In genomic region chr3:196812853-196813252, GRCh38 we compare ENCODE assay signal across 29 cellular contexts. TPM values are rescaled to one million over a fixed set of nuclear protein-coding genes. Genes with fewer than 3 reads are reported as not detected.
DNase-seq lines count a peak whose midpoint lies in the region; ATAC-seq and TF ChIP-seq lines count a peak whose summit lies in the region.
"Had no signal": no experiment of that assay in that cellular context is flagged by ENCODE, and none has a peak within 500 bp of the region (broad histone marks: within the 10 kb centered on the region; RNA-seq: fewer than 3 reads in every experiment).

No MANE protein-coding gene starts in this region.

- H3K27ac Mint-ChIP-seq in activated naive CD8-positive, alpha-beta T cell treated with anti-CD3 and anti-CD28 coated beads for 36 hours: peak overlapping the region; percentile 19
- H3K27ac Mint-ChIP-seq in activated naive CD8-positive, alpha-beta T cell treated with anti-CD3 and anti-CD28 coated beads, Interleukin-2, amount 50 U/mL, for 24 hours: no peak overlapping the region
- peak overlapping the region; percentile 75 for H3K27ac Mint-ChIP-seq in T-helper 17 cell
- H3K27ac Mint-ChIP-seq in stimulated activated effector memory CD8-positive, alpha-beta T cell treated with anti-CD3 and anti-CD28 coated beads, Interleukin-12 subunit alpha, Interleukin-12 subunit beta, amount 100 ng/mL, for 72 hours: peak overlapping the region; percentile 52
- H3K27ac Mint-ChIP-seq: B cell had no signal

- H3K4me1 Mint-ChIP-seq in activated naive CD8-positive, alpha-beta T cell treated with anti-CD3 and anti-CD28 coated beads for 36 hours: no peaks in the 10 kb centered on the region
- peaks cover 3% of the 10 kb centered on the region for H3K4me1 Mint-ChIP-seq in activated naive CD8-positive, alpha-beta T cell treated with anti-CD3 and anti-CD28 coated beads, Interleukin-2, amount 50 U/mL, for 24 hours
- peaks cover 4% of the 10 kb centered on the region for H3K4me1 Mint-ChIP-seq in T-helper 17 cell
- no peaks in the 10 kb centered on the region for H3K4me1 Mint-ChIP-seq in stimulated activated effector memory CD8-positive, alpha-beta T cell treated with anti-CD3 and anti-CD28 coated beads, Interleukin-12 subunit alpha, Interleukin-12 subunit beta, amount 100 ng/mL, for 72 hours
- H3K4me1 Mint-ChIP-seq: B cell; CD8-positive, alpha-beta memory T cell had no signal

- H3K9me3 Mint-ChIP-seq in activated naive CD8-positive, alpha-beta T cell treated with anti-CD3 and anti-CD28 coated beads for 36 hours: no peaks in the 10 kb centered on the region
- H3K9me3 Mint-ChIP-seq in activated naive CD8-positive, alpha-beta T cell treated with anti-CD3 and anti-CD28 coated beads, Interleukin-2, amount 50 U/mL, for 24 hours: no peaks in the 10 kb centered on the region
- no peaks in the 10 kb centered on the region for H3K9me3 Mint-ChIP-seq in stimulated activated effector memory CD8-positive, alpha-beta T cell treated with anti-CD3 and anti-CD28 coated beads, Interleukin-12 subunit alpha, Interleukin-12 subunit beta, amount 100 ng/mL, for 72 hours
- H3K9me3 Mint-ChIP-seq: CD8-positive, alpha-beta memory T cell had no signal

- H3K36me3 ChIP-seq in left ventricle myocardium inferior: peaks cover 70% of the 10 kb centered on the region

- H3K4me1 ChIP-seq in left ventricle myocardium inferior: peaks cover 20% of the 10 kb centered on the region

- no peak for ATAC-seq in activated naive CD8-positive, alpha-beta T cell treated with anti-CD3 and anti-CD28 coated beads, Interleukin-2, amount 50 U/mL, for 24 hours
- ATAC-seq in T-helper 17 cell: no peak
- ATAC-seq in stimulated activated effector memory CD8-positive, alpha-beta T cell treated with anti-CD3 and anti-CD28 coated beads, Interleukin-12 subunit alpha, Interleukin-12 subunit beta, amount 100 ng/mL, for 72 hours: no peak
- ATAC-seq: HCT116, HepG2 had no signal

- no peak for DNase-seq in activated naive CD8-positive, alpha-beta T cell treated with anti-CD3 and anti-CD28 coated beads for 36 hours
- DNase-seq in activated naive CD8-positive, alpha-beta T cell treated with anti-CD3 and anti-CD28 coated beads, Interleukin-2, amount 50 U/mL, for 24 hours: no peak
- DNase-seq in T-helper 17 cell (no peak), left ventricle myocardium inferior (no peak), DMS114 treated with DMSO at 0.1 percent for 48 hours (lab: John Stamatoyannopoulos, UW; ENCODE audit: unreplicated experiment) (no peak), NCI-H2081 treated with DMSO at 0.1 percent for 48 hours (lab: John Stamatoyannopoulos, UW) (no peak)
- no peak for DNase-seq in stimulated activated effector memory CD8-positive, alpha-beta T cell treated with anti-CD3 and anti-CD28 coated beads, Interleukin-12 subunit alpha, Interleukin-12 subunit beta, amount 100 ng/mL, for 72 hours (ENCODE audit: low spot score in 2 of 2)
- no peak for DNase-seq in stimulated activated CD8-positive, alpha-beta memory T cell treated with anti-CD3 and anti-CD28 coated beads, Interleukin-4, amount 100 ng/mL, for 48 hours
- DNase-seq: CD8-positive, alpha-beta memory T cell; DMS 273 treated with DMSO at 0.1 percent for 48 hours; DMS79 treated with DMSO at 0.1 percent for 48 hours; GF-D8; Kasumi-1; MV-4-11; NCI-H1105; NCI-H1436 treated with DMSO at 0.1 percent for 48 hours; NCI-H187 treated with DMSO at 0.1 percent for 48 hours; NCI-H2107; NCI-H524; NCI-H774; PC-9; RPMI8226; SIG-M5 had no signal

- no peak overlapping the region for H3K4me3 Mint-ChIP-seq in activated naive CD8-positive, alpha-beta T cell treated with anti-CD3 and anti-CD28 coated beads for 36 hours
- no peak overlapping the region for H3K4me3 Mint-ChIP-seq in activated naive CD8-positive, alpha-beta T cell treated with anti-CD3 and anti-CD28 coated beads, Interleukin-2, amount 50 U/mL, for 24 hours
- no peak overlapping the region for H3K4me3 Mint-ChIP-seq in T-helper 17 cell
- H3K4me3 Mint-ChIP-seq in stimulated activated effector memory CD8-positive, alpha-beta T cell treated with anti-CD3 and anti-CD28 coated beads, Interleukin-12 subunit alpha, Interleukin-12 subunit beta, amount 100 ng/mL, for 72 hours: no peak overlapping the region
- H3K4me3 Mint-ChIP-seq: B cell; CD8-positive, alpha-beta memory T cell had no signal

- no peak overlapping the region for H3K4me3 ChIP-seq in left ventricle myocardium inferior
- H3K4me3 ChIP-seq: PC-9, SK-N-MC had no signal

- no peaks in the 10 kb centered on the region for H3K27me3 ChIP-seq in left ventricle myocardium inferior (ENCODE audit: low read depth)

- peaks cover 14% of the 10 kb centered on the region for H3K36me3 Mint-ChIP-seq in activated naive CD8-positive, alpha-beta T cell treated with anti-CD3 and anti-CD28 coated beads for 36 hours
- peaks cover 33% of the 10 kb centered on the region for H3K36me3 Mint-ChIP-seq in activated naive CD8-positive, alpha-beta T cell treated with anti-CD3 and anti-CD28 coated beads, Interleukin-2, amount 50 U/mL, for 24 hours (ENCODE audit: low read depth)
- peaks cover 2% of the 10 kb centered on the region for H3K36me3 Mint-ChIP-seq in T-helper 17 cell (ENCODE audit: low read depth)
- H3K36me3 Mint-ChIP-seq in stimulated activated effector memory CD8-positive, alpha-beta T cell treated with anti-CD3 and anti-CD28 coated beads, Interleukin-12 subunit alpha, Interleukin-12 subunit beta, amount 100 ng/mL, for 72 hours: peaks cover 99% of the 10 kb centered on the region

- H3K27ac ChIP-seq in left ventricle myocardium inferior (replicated peaks): peak overlapping the region; percentile 44
- H3K27ac ChIP-seq: 22Rv1, C4-2B, PC-9, SK-N-MC had no signal

- H3K9me3 ChIP-seq in T-helper 17 cell (ENCODE audit: control insufficient read depth, low read length, poor library complexity, severe bottlenecking): no peaks in the 10 kb centered on the region
- no peaks in the 10 kb centered on the region for H3K9me3 ChIP-seq in left ventricle myocardium inferior (replicated peaks)

- intact Hi-C loops in left ventricle myocardium inferior (cut with micrococcal nuclease): no loop called here

- H3K27me3 Mint-ChIP-seq in activated naive CD8-positive, alpha-beta T cell treated with anti-CD3 and anti-CD28 coated beads for 36 hours: no peaks in the 10 kb centered on the region
- no peaks in the 10 kb centered on the region for H3K27me3 Mint-ChIP-seq in activated naive CD8-positive, alpha-beta T cell treated with anti-CD3 and anti-CD28 coated beads, Interleukin-2, amount 50 U/mL, for 24 hours
- H3K27me3 Mint-ChIP-seq in T-helper 17 cell: no peaks in the 10 kb centered on the region
- H3K27me3 Mint-ChIP-seq: B cell; CD8-positive, alpha-beta memory T cell had no signal

- TF ChIP-seq CTCF in left ventricle myocardium inferior (IDR thresholded peaks at IDR 0.05; ENCODE audit: borderline replicate concordance): no peak

RNA-seq across cellular contexts. Expression of gene SENP5, which starts 54.9 kb away (rescaled TPM):
- 10 to 100 TPM; 28.1 to 31.9 TPM for total RNA-seq in activated naive CD8-positive, alpha-beta T cell treated with anti-CD3 and anti-CD28 coated beads for 36 hours
- total RNA-seq in T-helper 17 cell (10 to 100 TPM; 59.3 to 65.5 TPM), left ventricle myocardium inferior (16.7 TPM)
